8 cellular contexts compared by ENCODE assay signal in the genomic region with DNA sequence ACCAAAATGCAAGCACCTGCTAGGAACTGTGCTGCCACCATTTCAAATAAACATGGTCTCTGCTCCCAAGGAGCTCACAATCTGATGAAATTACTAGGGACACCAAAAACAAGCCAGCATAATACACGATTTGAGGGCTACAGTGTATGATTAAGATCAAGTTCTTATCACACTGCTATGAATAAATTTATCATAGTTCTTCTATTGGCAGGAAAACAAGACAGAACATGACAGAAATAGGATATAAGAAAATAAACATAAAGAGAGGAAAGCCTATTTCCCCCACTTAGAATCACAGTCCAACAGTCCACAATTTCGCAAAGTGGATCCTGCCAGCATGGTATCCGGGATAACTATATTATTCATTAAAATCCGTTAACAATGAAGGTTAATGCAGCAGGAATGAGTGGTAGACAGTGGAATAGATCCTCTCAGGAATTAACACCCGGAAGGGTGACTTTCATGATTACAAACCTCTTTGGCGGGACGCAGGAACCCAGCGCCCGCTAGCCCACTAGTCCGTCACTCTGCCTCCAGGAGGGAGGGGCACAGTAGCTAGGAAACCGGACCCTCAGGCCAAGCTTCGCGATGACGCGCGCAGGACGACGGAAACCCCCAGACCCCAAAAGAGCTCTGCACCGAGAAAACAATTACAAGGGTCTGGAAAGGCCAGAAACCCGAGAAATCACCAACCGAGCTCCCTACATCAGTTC. TPM values are rescaled to one million over a fixed set of nuclear protein-coding genes. Genes with fewer than 3 reads are reported as not detected.
A peak's percentile ranks its signal among the peaks of the same experiment; 100 is the strongest.
DNase-seq lines count a peak whose midpoint lies in the region; ATAC-seq and TF ChIP-seq lines count a peak whose summit lies in the region.

No MANE protein-coding gene starts in this region.

- H3K4me1 ChIP-seq in HUES6 (ENCODE audit: control insufficient read depth, insufficient read depth, low read length) = no peaks in the 10 kb centered on the region

- peak; percentile 29 for ATAC-seq in GM21619 (IDR thresholded peaks at IDR 0.05; ENCODE audit: unreplicated experiment)

- H3K36me3 ChIP-seq in HUES6 (ENCODE audit: control insufficient read depth, insufficient read depth, low read length) = peaks cover 5% of the 10 kb centered on the region; the same call in 1 of the 2 replicates

- peak overlapping the region; percentile 96 for H3K27ac Mint-ChIP-seq in osteocyte (ENCODE audit: unreplicated experiment)

- H3K36me3 Mint-ChIP-seq in osteocyte (ENCODE audit: unreplicated experiment) = peaks cover 13% of the 10 kb centered on the region

- H3K4me3 Mint-ChIP-seq in osteocyte (ENCODE audit: unreplicated experiment) = peak overlapping the region; percentile 96

- no peaks in the 10 kb centered on the region for H3K27me3 ChIP-seq in HUES6 (ENCODE audit: control insufficient read depth, insufficient read depth, low read length)

- H3K9me3 Mint-ChIP-seq in osteocyte (ENCODE audit: unreplicated experiment) = no peaks in the 10 kb centered on the region

- no peaks in the 10 kb centered on the region; the same call in 1 of the 2 replicates for H3K9me3 ChIP-seq in HUES6 (ENCODE audit: control insufficient read depth, insufficient read depth, low read depth, low read length)

- TF ChIP-seq CTCF in GM12864 (IDR thresholded peaks at IDR 0.05; ENCODE audit: low read depth, low read length, missing control alignments) (no peak), WI38 (IDR thresholded peaks at IDR 0.05; ENCODE audit: low read depth, low read length) (no peak), osteocyte (IDR thresholded peaks at IDR 0.05) (no peak), GM20000 (IDR thresholded peaks at IDR 0.05; ENCODE audit: extremely low read depth, missing control alignments) (no peak)

- peak overlapping the region; percentile 50 for H3K27ac ChIP-seq in HUES6 (ENCODE audit: low read depth, low read length)

- H3K9ac ChIP-seq in HUES6 (ENCODE audit: low read length) = peak overlapping the region; percentile 87

- H3K4me1 Mint-ChIP-seq in osteocyte (ENCODE audit: unreplicated experiment) = peaks cover 39% of the 10 kb centered on the region

- H3K4me3 ChIP-seq in GM12864 (ENCODE audit: low read depth, low read length) (peak overlapping the region; percentile 89), HUES6 (ENCODE audit: low read depth, low read length) (peak overlapping the region; percentile 89), WI38 (ENCODE audit: low read depth, low read length) (peak overlapping the region; percentile 91)

- no peak for DNase-seq in GM12864 (ENCODE audit: low read depth)
- peak; percentile 59 for DNase-seq in glomerular visceral epithelial cell (ENCODE audit: extremely low spot score)
- no peak for DNase-seq in osteocyte (ENCODE audit: extremely low spot score, unreplicated experiment)
- no peak for DNase-seq in germinal center (ENCODE audit: low spot score)
- DNase-seq in GM20000 (ENCODE audit: low spot score) = no peak

- no peaks in the 10 kb centered on the region for H3K27me3 Mint-ChIP-seq in osteocyte (ENCODE audit: unreplicated experiment)

RNA-seq across cellular contexts. Expression of gene CCDC82, which starts 0.7 kb away (rescaled TPM):
- total RNA-seq in osteocyte = 20.8 and 22.2 TPM in 2 replicates

RNA-seq across cellular contexts. Expression of gene JRKL, which starts 0.8 kb away (rescaled TPM):
- 10.6 and 12.0 TPM in 2 replicates for total RNA-seq in osteocyte

RNA-seq across cellular contexts. Expression of gene MAML2, which starts 46.1 kb away (rescaled TPM):
- total RNA-seq in osteocyte = 28.0 and 29.3 TPM in 2 replicates
